In genomic region chr6:149392093-149392492, GRCh38 we compare ENCODE assay signal across 18 cellular contexts. TPM values are rescaled to one million over a fixed set of nuclear protein-coding genes. Genes with fewer than 3 reads are reported as not detected.
DNase-seq lines count a peak whose midpoint lies in the region; ATAC-seq and TF ChIP-seq lines count a peak whose summit lies in the region.
"Had no signal": no experiment of that assay in that cellular context is flagged by ENCODE, and none has a peak within 500 bp of the region (broad histone marks: within the 10 kb centered on the region; RNA-seq: fewer than 3 reads in every experiment).

No MANE protein-coding gene starts in this region.

- no peak overlapping the region for H2BK20ac ChIP-seq in IMR-90 (ENCODE audit: low read depth, low read length)

- H3K27me3 ChIP-seq in IMR-90 (ENCODE audit: control insufficient read depth, insufficient read depth, low read length) (no peaks in the 10 kb centered on the region), trophoblast cell (ENCODE audit: insufficient read depth, low read length) (no peaks in the 10 kb centered on the region), ascending aorta (no peaks in the 10 kb centered on the region)
- H3K27me3 ChIP-seq: BLaER1, Peyer's patch had no signal

- no peak overlapping the region for H2BK12ac ChIP-seq in trophoblast cell (ENCODE audit: low read length)

- H2AFZ ChIP-seq in IMR-90 (replicated peaks; ENCODE audit: low read length, poor library complexity) = no peak overlapping the region
- H2AFZ ChIP-seq in trophoblast cell (ENCODE audit: insufficient read depth, low read length, poor library complexity) = no peak overlapping the region

- H3K4ac ChIP-seq in IMR-90 (ENCODE audit: low read depth, low read length) (no peak overlapping the region), trophoblast cell (ENCODE audit: low read depth, low read length) (peak overlapping the region; percentile 55)

- peak overlapping the region; percentile 58; the same call in 1 of the 2 replicates for H3K23ac ChIP-seq in IMR-90 (ENCODE audit: low read depth, low read length)
- H3K23ac ChIP-seq in trophoblast cell (ENCODE audit: low read length) = no peak overlapping the region

- H4K12ac ChIP-seq in trophoblast cell (ENCODE audit: low read depth, low read length) = no peak overlapping the region

- intact Hi-C loops in IMR-90 (cut with micrococcal nuclease) (no loop called here), ascending aorta (cut with DNase I) (no loop called here)
- intact Hi-C loops in activated T-helper 2 cell treated with anti-CD3 and anti-CD28 coated beads, Interferon-gamma antibody, Interleukin-2, Interleukin-4, amounts not matched to agents 10 μg/mL and 5 μg/mL and 100 μg/mL, durations not matched to agents 14 hours and 24 hours and 36 hours (cut with micrococcal nuclease) = loop anchor here (2.0 to 5.0 kb wide), 4 partner anchors 35 to 180 kb away; no protein-coding TSS in a partner anchor

- H3K9ac ChIP-seq in IMR-90 (ENCODE audit: low read depth, low read length) = no peak overlapping the region
- no peak overlapping the region for H3K9ac ChIP-seq in trophoblast cell (ENCODE audit: low read length)
- H3K9ac ChIP-seq: BLaER1 had no signal

- H4K8ac ChIP-seq in IMR-90 (ENCODE audit: low read depth in 2 of 2, low read length in 2 of 2) (no peak overlapping the region), trophoblast cell (ENCODE audit: low read depth, low read length) (no peak overlapping the region)

- H3K79me2 ChIP-seq in trophoblast cell (ENCODE audit: control insufficient read depth, insufficient read depth, low read length, poor library complexity) = no peaks in the 10 kb centered on the region

- no peak overlapping the region for H2BK15ac ChIP-seq in IMR-90 (ENCODE audit: low read depth, low read length)

- no peaks in the 10 kb centered on the region for H3K9me3 Mint-ChIP-seq in T-helper 1 cell treated with Interleukin-12 subunit alpha and Interleukin-12 subunit beta and Interleukin-4 antibody, amounts not matched to agents 30 μg/mL and 1 μg/mL, for 36 hours
- peaks cover 28% of the 10 kb centered on the region for H3K9me3 Mint-ChIP-seq in activated T-helper 2 cell treated with anti-CD3 and anti-CD28 coated beads, Interferon-gamma antibody, Interleukin-2, Interleukin-4, amounts not matched to agents 10 μg/mL and 5 μg/mL and 100 μg/mL, durations not matched to agents 14 hours and 24 hours and 36 hours

- H3K4me1 ChIP-seq in IMR-90 (ENCODE audit: control insufficient read depth, insufficient read depth, low read length) (peaks cover 3% of the 10 kb centered on the region), trophoblast cell (ENCODE audit: control insufficient read depth in 1 of 2, insufficient read depth in 2 of 2, low read length in 2 of 2) (peaks cover 0 to 3% of the 10 kb centered on the region in 2 experiments), ascending aorta (peaks cover 0 to 5% of the 10 kb centered on the region in 2 donors)
- H3K4me1 ChIP-seq: BLaER1 had no signal

- WGBS in IMR-90 (ENCODE audit: extremely low coverage in 2 of 2, insufficient read length in 1 of 2), 2 experiments = 100% methylated on average over 3 of the region's 6 CpGs; no CpG with 5 or more reads in 1 of the 2 experiments
- no CpG with 5 or more reads among the region's 6 CpGs for WGBS in trophoblast cell (ENCODE audit: extremely low coverage, insufficient coverage, insufficient read length)

- H2AK9ac ChIP-seq in IMR-90 (replicated peaks; ENCODE audit: low read depth, low read length, poor library complexity) = no peak overlapping the region

- H2BK120ac ChIP-seq in IMR-90 (ENCODE audit: low read depth, low read length) (no peak overlapping the region), trophoblast cell (ENCODE audit: insufficient read depth, low read length, poor library complexity) (no peak overlapping the region)

- H3K36me3 Mint-ChIP-seq in T-helper 1 cell treated with Interleukin-12 subunit alpha and Interleukin-12 subunit beta and Interleukin-4 antibody, amounts not matched to agents 30 μg/mL and 1 μg/mL, for 36 hours (ENCODE audit: low read depth) = peaks cover 70% of the 10 kb centered on the region
- H3K36me3 Mint-ChIP-seq in activated T-helper 2 cell treated with anti-CD3 and anti-CD28 coated beads, Interferon-gamma antibody, Interleukin-2, Interleukin-4, amounts not matched to agents 10 μg/mL and 5 μg/mL and 100 μg/mL, durations not matched to agents 14 hours and 24 hours and 36 hours (ENCODE audit: low read depth) = peaks cover 95% of the 10 kb centered on the region

- no peak overlapping the region for H3K4me3 ChIP-seq in IMR-90 (ENCODE audit: insufficient read depth, low read depth, low read length)
- no peak overlapping the region for H3K4me3 ChIP-seq in trophoblast cell (ENCODE audit: low read depth, low read length)
- no peak overlapping the region for H3K4me3 ChIP-seq in ascending aorta
- H3K4me3 ChIP-seq: BLaER1, Peyer's patch had no signal

- in situ Hi-C loops in IMR-90 (cut with MboI; ENCODE audit: low sequenced_read_pairs) = no loop called here

- dilution Hi-C loops in IMR-90 (cut with HindIII; ENCODE audit: low sequenced_read_pairs, unreplicated experiment) = no loop called here

- H3K9me1 ChIP-seq in IMR-90 (ENCODE audit: insufficient read depth, low read length) = peaks cover 4% of the 10 kb centered on the region

- H3K27ac Mint-ChIP-seq in T-helper 1 cell treated with Interleukin-12 subunit alpha and Interleukin-12 subunit beta and Interleukin-4 antibody, amounts not matched to agents 30 μg/mL and 1 μg/mL, for 36 hours = peak overlapping the region; percentile 60
- H3K27ac Mint-ChIP-seq in activated T-helper 2 cell treated with anti-CD3 and anti-CD28 coated beads, Interferon-gamma antibody, Interleukin-2, Interleukin-4, amounts not matched to agents 10 μg/mL and 5 μg/mL and 100 μg/mL, durations not matched to agents 14 hours and 24 hours and 36 hours = peak overlapping the region; percentile 76

- no peak for ATAC-seq in IMR-90 (ENCODE audit: low read depth)
- ATAC-seq: HepG2 had no signal

- no peaks in the 10 kb centered on the region for H3K27me3 Mint-ChIP-seq in T-helper 1 cell treated with Interleukin-12 subunit alpha and Interleukin-12 subunit beta and Interleukin-4 antibody, amounts not matched to agents 30 μg/mL and 1 μg/mL, for 36 hours (ENCODE audit: low read depth)
- no peaks in the 10 kb centered on the region for H3K27me3 Mint-ChIP-seq in activated T-helper 2 cell treated with anti-CD3 and anti-CD28 coated beads, Interferon-gamma antibody, Interleukin-2, Interleukin-4, amounts not matched to agents 10 μg/mL and 5 μg/mL and 100 μg/mL, durations not matched to agents 14 hours and 24 hours and 36 hours (ENCODE audit: low read depth)

- H3K4me2 ChIP-seq in IMR-90 (ENCODE audit: low read depth, low read length) = no peak overlapping the region
- no peak overlapping the region for H3K4me2 ChIP-seq in trophoblast cell (ENCODE audit: low read length)
- H3K4me2 ChIP-seq: BLaER1 had no signal

- H4K91ac ChIP-seq in IMR-90 (ENCODE audit: insufficient read depth, low read depth, low read length) (no peak overlapping the region), trophoblast cell (ENCODE audit: low read depth, low read length) (no peak overlapping the region)

- H3K14ac ChIP-seq in IMR-90 (replicated peaks; ENCODE audit: low read depth, low read length) = peak overlapping the region; percentile 38; the same call in 1 of the 2 replicates
- H3K14ac ChIP-seq in trophoblast cell (ENCODE audit: low read length) = no peak overlapping the region

- H3K4me1 Mint-ChIP-seq in T-helper 1 cell treated with Interleukin-12 subunit alpha and Interleukin-12 subunit beta and Interleukin-4 antibody, amounts not matched to agents 30 μg/mL and 1 μg/mL, for 36 hours (ENCODE audit: low read depth) = peaks cover 59% of the 10 kb centered on the region
- peaks cover 72% of the 10 kb centered on the region for H3K4me1 Mint-ChIP-seq in activated T-helper 2 cell treated with anti-CD3 and anti-CD28 coated beads, Interferon-gamma antibody, Interleukin-2, Interleukin-4, amounts not matched to agents 10 μg/mL and 5 μg/mL and 100 μg/mL, durations not matched to agents 14 hours and 24 hours and 36 hours (ENCODE audit: low read depth)

- BruUV-seq in IMR-90 (replicated peaks; lab: Mats Ljungman, UMichigan) = no TSS peak

- TF ChIP-seq CTCF in IMR-90 (conservative IDR thresholded peaks at IDR 0.05; ENCODE audit: low read depth, low read length) (no peak), ascending aorta (IDR thresholded peaks at IDR 0.05) (no peak)

- no peak overlapping the region for H3K56ac ChIP-seq in IMR-90 (ENCODE audit: extremely low read depth, insufficient read depth, low read length)

- H2BK5ac ChIP-seq in IMR-90 (ENCODE audit: low read depth, low read length, poor library complexity, severe bottlenecking) (no peak overlapping the region), trophoblast cell (ENCODE audit: low read depth, low read length, poor library complexity) (no peak overlapping the region)

- no peak for TF ChIP-seq RAD21 in IMR-90 (IDR thresholded peaks at IDR 0.05; ENCODE audit: low read length)

- CTCF ChIA-PET in IMR-90 (lab: Yijun Ruan, JAX) = interaction anchor here (0.6 kb wide), 1 partner anchor 9 kb away, joined by 4 read pairs; no protein-coding TSS in a partner anchor

- no peak overlapping the region; the same call in 1 of the 2 replicates for H3K18ac ChIP-seq in IMR-90 (ENCODE audit: low read depth, low read length)
- H3K18ac ChIP-seq in trophoblast cell (ENCODE audit: low read length) = no peak overlapping the region

- H3K4me3 Mint-ChIP-seq in T-helper 1 cell treated with Interleukin-12 subunit alpha and Interleukin-12 subunit beta and Interleukin-4 antibody, amounts not matched to agents 30 μg/mL and 1 μg/mL, for 36 hours = no peak overlapping the region
- no peak overlapping the region for H3K4me3 Mint-ChIP-seq in activated T-helper 2 cell treated with anti-CD3 and anti-CD28 coated beads, Interferon-gamma antibody, Interleukin-2, Interleukin-4, amounts not matched to agents 10 μg/mL and 5 μg/mL and 100 μg/mL, durations not matched to agents 14 hours and 24 hours and 36 hours (ENCODE audit: low read depth)

- DNase-seq in T-helper 1 cell (no peak), IMR-90 (no peak), trophoblast cell (no peak), ascending aorta (ENCODE audit: low spot score in 2 of 2) (no peak), NCI-H1930 (lab: John Stamatoyannopoulos, UW) (no peak), foreskin melanocyte (no peak)
- no peak for DNase-seq in activated T-helper 2 cell treated with anti-CD3 and anti-CD28 coated beads, Interferon-gamma antibody, Interleukin-2, Interleukin-4, amounts not matched to agents 10 μg/mL and 5 μg/mL and 100 μg/mL, durations not matched to agents 14 hours and 24 hours and 36 hours (ENCODE audit: low spot score)
- DNase-seq: 8988T, DMS 273 treated with DMSO at 0.1 percent for 48 hours, Karpas-422, MM.1S, NCI-H1105, NCI-H187, Peyer's patch, SHP77 had no signal

- no peak overlapping the region for H2AK5ac ChIP-seq in IMR-90 (ENCODE audit: low read depth, low read length)
- H2AK5ac ChIP-seq in trophoblast cell (ENCODE audit: low read length) = no peak overlapping the region

- H4K20me1 ChIP-seq in IMR-90 (ENCODE audit: insufficient read depth, low read length) = peaks cover 25% of the 10 kb centered on the region; the same call in 1 of the 2 replicates
- H4K20me1 ChIP-seq: BLaER1 had no signal

- no peak overlapping the region for H4K5ac ChIP-seq in IMR-90 (ENCODE audit: low read depth, low read length)

- H3K36me3 ChIP-seq in IMR-90 (ENCODE audit: control insufficient read depth, insufficient read depth, low read length) = peaks cover 8% of the 10 kb centered on the region
- H3K36me3 ChIP-seq in trophoblast cell (ENCODE audit: control insufficient read depth in 1 of 2, insufficient read depth in 2 of 2, low read length in 2 of 2) = peaks cover 0 to 3% of the 10 kb centered on the region in 2 experiments
- peaks cover 3 to 6% of the 10 kb centered on the region in 2 donors for H3K36me3 ChIP-seq in ascending aorta
- H3K36me3 ChIP-seq: Peyer's patch had no signal

- POLR2A ChIA-PET in IMR-90 (lab: Charles Lee; ENCODE audit: unreplicated experiment) = no interaction called here

- H3K27ac ChIP-seq in IMR-90 (ENCODE audit: insufficient read depth, low read length) (no peak overlapping the region), trophoblast cell (ENCODE audit: low read depth, low read length) (no peak overlapping the region), ascending aorta (no peak overlapping the region)
- H3K27ac ChIP-seq: BLaER1, Peyer's patch had no signal

- H3K9me3 ChIP-seq in IMR-90 (ENCODE audit: control insufficient read depth, insufficient read depth, low read length) = no peaks in the 10 kb centered on the region
- no peaks in the 10 kb centered on the region for H3K9me3 ChIP-seq in trophoblast cell (ENCODE audit: insufficient read depth, low read depth, low read length)
- no peaks in the 10 kb centered on the region for H3K9me3 ChIP-seq in ascending aorta
- H3K9me3 ChIP-seq: Peyer's patch had no signal

- TF ChIP-seq POLR2A in IMR-90 (IDR thresholded peaks at IDR 0.05; ENCODE audit: low read depth, low read length) = no peak

- H3K79me1 ChIP-seq in IMR-90 (ENCODE audit: low read depth in 1 of 2, low read length in 2 of 2) (peaks cover 22 to 39% of the 10 kb centered on the region in 2 experiments), trophoblast cell (ENCODE audit: low read length) (no peaks in the 10 kb centered on the region)

RNA-seq across cellular contexts. Expression of gene SUMO4, which starts 8.0 kb away (rescaled TPM):
- total RNA-seq in IMR-90 (2012; rRNA removed) = 1.9 and 2.2 TPM in 2 replicates
- polyA plus RNA-seq in IMR-90 (2012; rRNA removed) = not detected in 2 replicates
- polyA plus RNA-seq in IMR-90 (2012; cell fraction: cytosol; rRNA removed) = not detected in 2 replicates
- polyA plus RNA-seq in IMR-90 (2012; cell fraction: nucleus; rRNA removed; ENCODE audit: low replicate concordance) = 0.05 and 0.44 TPM in 2 replicates
- total RNA-seq in activated T-helper 2 cell treated with anti-CD3 and anti-CD28 coated beads, Interferon-gamma antibody, Interleukin-2, Interleukin-4, amounts not matched to agents 10 μg/mL and 5 μg/mL and 100 μg/mL, durations not matched to agents 14 hours and 24 hours and 36 hours = 7.7 and 7.8 TPM in 2 replicates
- 0.25 and 0.29 TPM in 2 replicates for polyA plus RNA-seq in trophoblast cell (2013)
- not detected for total RNA-seq in ascending aorta
